Comparison of ENCODE assay signal across 8 cellular contexts in the genomic region with DNA sequence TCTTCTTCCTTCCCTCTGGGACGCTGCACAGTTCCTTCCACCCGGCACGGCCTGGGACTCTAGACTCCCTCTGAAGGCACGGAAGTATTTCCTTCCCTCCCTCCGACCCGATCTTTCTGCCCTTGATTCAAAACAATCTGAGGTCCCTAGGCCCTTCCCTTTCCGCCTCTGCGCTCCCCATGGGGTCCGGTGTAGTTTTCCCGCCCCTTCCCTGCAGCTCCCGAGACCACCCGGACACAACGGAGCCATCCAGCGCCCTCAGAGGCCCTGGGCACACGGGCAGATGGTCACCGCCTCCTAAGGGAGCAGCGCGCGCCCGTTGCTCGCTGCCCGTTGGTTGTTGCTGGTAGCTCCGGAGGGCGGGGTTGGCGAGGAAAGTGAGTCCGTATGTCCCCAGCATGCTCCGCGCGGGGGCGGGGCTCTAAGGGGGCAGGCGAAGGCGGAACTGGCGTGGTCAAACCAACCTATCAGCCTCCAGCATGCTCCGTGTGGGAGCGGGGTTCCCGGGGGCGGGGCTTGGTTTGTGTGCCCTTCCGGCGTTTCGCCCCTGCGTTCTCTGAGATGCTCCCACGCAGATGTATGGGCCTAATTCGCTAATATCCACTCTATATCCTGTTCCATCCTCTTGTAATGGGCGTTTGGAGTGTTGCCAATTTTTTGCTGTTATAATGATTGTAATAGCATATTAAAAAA. TPM values are rescaled to one million over a fixed set of nuclear protein-coding genes. Genes with fewer than 3 reads are reported as not detected.
DNase-seq lines count a peak whose midpoint lies in the region; ATAC-seq and TF ChIP-seq lines count a peak whose summit lies in the region.

No MANE protein-coding gene starts in this region.

- peak overlapping the region; percentile 68 for H3K4me3 ChIP-seq in SK-N-SH (ENCODE audit: low read depth in 2 of 2, low read length in 1 of 2)

- no peaks in the 10 kb centered on the region for H4K20me1 ChIP-seq in SK-N-SH (ENCODE audit: insufficient read depth)

- H3K4me1 ChIP-seq in SK-N-SH (ENCODE audit: control insufficient read depth in 1 of 2, insufficient read depth in 2 of 2, low read depth in 1 of 2, low read length in 1 of 2) = peaks cover 0 to 6% of the 10 kb centered on the region in 2 experiments; a peak in 2 of 4 replicates

- H3K9me3 ChIP-seq in SK-N-SH = no peaks in the 10 kb centered on the region

- no peaks in the 10 kb centered on the region for H3K79me2 ChIP-seq in SK-N-SH (ENCODE audit: insufficient read depth)

- peak overlapping the region; percentile 84 for H3K4me2 ChIP-seq in SK-N-SH

- H3K36me3 Mint-ChIP-seq in activated naive CD8-positive, alpha-beta T cell = peaks cover 3% of the 10 kb centered on the region

- H3K27ac Mint-ChIP-seq in activated naive CD8-positive, alpha-beta T cell = peak overlapping the region; percentile 98

- WGBS in SK-N-SH (ENCODE audit: low lambda C conversion rate) = 8% methylated on average over 18 of the region's 44 CpGs

- no peaks in the 10 kb centered on the region for H3K9me3 Mint-ChIP-seq in activated naive CD8-positive, alpha-beta T cell (ENCODE audit: low read depth)

- no peaks in the 10 kb centered on the region for H3K36me3 ChIP-seq in SK-N-SH (replicated peaks in 1 of 2; ENCODE audit: control insufficient read depth in 1 of 2, insufficient read depth in 2 of 2, low read length in 1 of 2)

- no peak for TF ChIP-seq RAD21 in SK-N-SH (IDR thresholded peaks at IDR 0.05; ENCODE audit: low read length)

- CTCF ChIA-PET in GM10248 (lab: Yijun Ruan, JAX) (interaction anchor here (1.0 to 4.5 kb wide), 4 partner anchors 12 to 64 kb away, joined by 4 to 19 read pairs (median 10); a partner anchor contains a TSS), SK-N-SH (lab: Yijun Ruan, JAX) (interaction anchor here (0.6 to 2.0 kb wide), 6 partner anchors 11 to 75 kb away, joined by 3 to 8 read pairs (median 5); a partner anchor contains a TSS)

- H3K9me2 ChIP-seq in SK-N-SH = no peaks in the 10 kb centered on the region

- H3K9ac ChIP-seq in SK-N-SH = peak overlapping the region; percentile 79

- peaks cover 14% of the 10 kb centered on the region for H3F3A ChIP-seq in SK-N-SH (replicated peaks; ENCODE audit: insufficient read depth)

- H3K27me3 ChIP-seq in SK-N-SH (ENCODE audit: insufficient read depth) = no peaks in the 10 kb centered on the region

- no peak for TF ChIP-seq CTCF in GM10248 (IDR thresholded peaks at IDR 0.05; ENCODE audit: control extremely low read depth, extremely low read depth, low read depth, missing control alignments)
- TF ChIP-seq CTCF in SK-N-SH (IDR thresholded peaks at IDR 0.05) = no peak

- POLR2A ChIA-PET in GM10248 (lab: Yijun Ruan, JAX) (interaction anchor here (0.6 to 2.1 kb wide), 3 partner anchors 10 to 165 kb away, joined by 3 to 13 read pairs (median 3); a partner anchor contains a TSS), SK-N-SH (lab: Yijun Ruan, JAX) (interaction anchor here (1.0 to 2.6 kb wide), 5 partner anchors 11 to 56 kb away, joined by 3 to 15 read pairs (median 7); a partner anchor contains a TSS)

- no peak for TF ChIP-seq EP300 in SK-N-SH (IDR thresholded peaks at IDR 0.05; ENCODE audit: borderline replicate concordance in 1 of 2, low read depth in 1 of 2, low read length in 1 of 2)

- peaks cover 23% of the 10 kb centered on the region for H3K4me1 Mint-ChIP-seq in activated naive CD8-positive, alpha-beta T cell (ENCODE audit: low read depth)

- H3K4me3 Mint-ChIP-seq in activated naive CD8-positive, alpha-beta T cell = peak overlapping the region; percentile 94

- H3K27ac ChIP-seq in SK-N-SH (ENCODE audit: low read depth in 2 of 2, low read length in 1 of 2) = peak overlapping the region; percentile 77 to 97
- H3K27ac ChIP-seq in temporal lobe (ENCODE audit: low read depth, low read length) = peak overlapping the region; percentile 89

- H2AFZ ChIP-seq in SK-N-SH (ENCODE audit: low read depth) = peak overlapping the region; percentile 84

- ATAC-seq in HG02610 (IDR thresholded peaks at IDR 0.05; ENCODE audit: unreplicated experiment) = peak; percentile 91

- DNase-seq in GM10248 (ENCODE audit: extremely low spot score) (peak; percentile 99), NCI-H1092 (lab: John Stamatoyannopoulos, UW) (peak; percentile 99), SK-N-SH (peak; percentile 98), glomerular visceral epithelial cell (ENCODE audit: extremely low spot score) (peak; percentile 99), occipital lobe (lab: John Stamatoyannopoulos, UW) (peak; percentile 98)

- H3K27me3 Mint-ChIP-seq in activated naive CD8-positive, alpha-beta T cell = no peaks in the 10 kb centered on the region

TF ChIP-seq in SK-N-SH, 30 proteins besides CTCF, POLR2A, EP300 and RAD21 (continues in another document):
- TF ChIP-seq NFIC (IDR thresholded peaks at IDR 0.05; ENCODE audit: borderline replicate concordance) (peak; percentile 42; the same call in 1 of the 2 replicates), RCOR1 (IDR thresholded peaks at IDR 0.05; ENCODE audit: low read length) (no peak), NRF1 (IDR thresholded peaks at IDR 0.05; ENCODE audit: low read depth, low read length) (0 out of 2 replicates have a peak, but pooled peaks have one; percentile 16), RXRA (IDR thresholded peaks at IDR 0.05; ENCODE audit: borderline replicate concordance, low read depth) (no peak), JUND (IDR thresholded peaks at IDR 0.05) (no peak), YY1 (IDR thresholded peaks at IDR 0.05; ENCODE audit: low read depth) (peak; percentile 65; the same call in 1 of the 2 replicates), GABPA (IDR thresholded peaks at IDR 0.05; ENCODE audit: low read depth) (peak; percentile 63; the same call in 1 of the 2 replicates), FOXM1 (IDR thresholded peaks at IDR 0.05; ENCODE audit: low read depth) (no peak), GATA2 (CRISPR knock-in tag; IDR thresholded peaks at IDR 0.05) (no peak), POLR2AphosphoS5 (IDR thresholded peaks at IDR 0.05; ENCODE audit: low read depth, low read length) (peak; percentile 97), TAF1 (IDR thresholded peaks at IDR 0.05; ENCODE audit: borderline replicate concordance, low read depth, low read length) (peak; percentile 73), TCF12 (IDR thresholded peaks at IDR 0.05) (no peak; the same call in 1 of the 2 replicates), ELF1 (IDR thresholded peaks at IDR 0.05) (peak; percentile 75), FOXJ3 (CRISPR knock-in tag; IDR thresholded peaks at IDR 0.05) (peak; percentile 75)
- TF ChIP-seq, protein P1, sequence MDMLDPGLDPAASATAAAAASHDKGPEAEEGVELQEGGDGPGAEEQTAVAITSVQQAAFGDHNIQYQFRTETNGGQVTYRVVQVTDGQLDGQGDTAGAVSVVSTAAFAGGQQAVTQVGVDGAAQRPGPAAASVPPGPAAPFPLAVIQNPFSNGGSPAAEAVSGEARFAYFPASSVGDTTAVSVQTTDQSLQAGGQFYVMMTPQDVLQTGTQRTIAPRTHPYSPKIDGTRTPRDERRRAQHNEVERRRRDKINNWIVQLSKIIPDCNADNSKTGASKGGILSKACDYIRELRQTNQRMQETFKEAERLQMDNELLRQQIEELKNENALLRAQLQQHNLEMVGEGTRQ (IDR thresholded peaks at IDR 0.05; ENCODE audit: borderline replicate concordance, low read depth, low read length) = no peak
- TF ChIP-seq, protein P2, sequence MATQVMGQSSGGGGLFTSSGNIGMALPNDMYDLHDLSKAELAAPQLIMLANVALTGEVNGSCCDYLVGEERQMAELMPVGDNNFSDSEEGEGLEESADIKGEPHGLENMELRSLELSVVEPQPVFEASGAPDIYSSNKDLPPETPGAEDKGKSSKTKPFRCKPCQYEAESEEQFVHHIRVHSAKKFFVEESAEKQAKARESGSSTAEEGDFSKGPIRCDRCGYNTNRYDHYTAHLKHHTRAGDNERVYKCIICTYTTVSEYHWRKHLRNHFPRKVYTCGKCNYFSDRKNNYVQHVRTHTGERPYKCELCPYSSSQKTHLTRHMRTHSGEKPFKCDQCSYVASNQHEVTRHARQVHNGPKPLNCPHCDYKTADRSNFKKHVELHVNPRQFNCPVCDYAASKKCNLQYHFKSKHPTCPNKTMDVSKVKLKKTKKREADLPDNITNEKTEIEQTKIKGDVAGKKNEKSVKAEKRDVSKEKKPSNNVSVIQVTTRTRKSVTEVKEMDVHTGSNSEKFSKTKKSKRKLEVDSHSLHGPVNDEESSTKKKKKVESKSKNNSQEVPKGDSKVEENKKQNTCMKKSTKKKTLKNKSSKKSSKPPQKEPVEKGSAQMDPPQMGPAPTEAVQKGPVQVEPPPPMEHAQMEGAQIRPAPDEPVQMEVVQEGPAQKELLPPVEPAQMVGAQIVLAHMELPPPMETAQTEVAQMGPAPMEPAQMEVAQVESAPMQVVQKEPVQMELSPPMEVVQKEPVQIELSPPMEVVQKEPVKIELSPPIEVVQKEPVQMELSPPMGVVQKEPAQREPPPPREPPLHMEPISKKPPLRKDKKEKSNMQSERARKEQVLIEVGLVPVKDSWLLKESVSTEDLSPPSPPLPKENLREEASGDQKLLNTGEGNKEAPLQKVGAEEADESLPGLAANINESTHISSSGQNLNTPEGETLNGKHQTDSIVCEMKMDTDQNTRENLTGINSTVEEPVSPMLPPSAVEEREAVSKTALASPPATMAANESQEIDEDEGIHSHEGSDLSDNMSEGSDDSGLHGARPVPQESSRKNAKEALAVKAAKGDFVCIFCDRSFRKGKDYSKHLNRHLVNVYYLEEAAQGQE (IDR thresholded peaks at IDR 0.05; ENCODE audit: low read depth, low read length) = no peak
- TF ChIP-seq, protein P3, sequence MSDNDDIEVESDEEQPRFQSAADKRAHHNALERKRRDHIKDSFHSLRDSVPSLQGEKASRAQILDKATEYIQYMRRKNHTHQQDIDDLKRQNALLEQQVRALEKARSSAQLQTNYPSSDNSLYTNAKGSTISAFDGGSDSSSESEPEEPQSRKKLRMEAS (IDR thresholded peaks at IDR 0.05; ENCODE audit: low read depth) = peak; percentile 89

RNA-seq across cellular contexts. Expression of a gene that starts 19.6 kb away (rescaled TPM):
- polyA plus RNA-seq in SK-N-SH (2012; rRNA removed) = 496 and 565 TPM in 2 replicates
- polyA plus RNA-seq in SK-N-SH (2012; cell fraction: cytosol; rRNA removed) = 295 and 435 TPM in 2 replicates
- polyA plus RNA-seq in SK-N-SH (2012; cell fraction: nucleus; rRNA removed) = 201 and 326 TPM in 2 replicates
- total RNA-seq in occipital lobe (85.2 TPM), temporal lobe (77.7 TPM)

RNA-seq across cellular contexts. Expression of a gene that starts 47.2 kb away (rescaled TPM):
- polyA plus RNA-seq in SK-N-SH (2012; rRNA removed) = 32.2 and 32.8 TPM in 2 replicates
- 15.7 and 22.7 TPM in 2 replicates for polyA plus RNA-seq in SK-N-SH (2012; cell fraction: cytosol; rRNA removed)
- polyA plus RNA-seq in SK-N-SH (2012; cell fraction: nucleus; rRNA removed) = 61.2 and 64.8 TPM in 2 replicates
- total RNA-seq in occipital lobe (4.1 TPM), temporal lobe (0.74 TPM)

RNA-seq across cellular contexts. Expression of a gene that starts 52.9 kb away (rescaled TPM):
- polyA plus RNA-seq in SK-N-SH (2012; rRNA removed) = 1.6 and 2.0 TPM in 2 replicates
- 1.2 and 1.6 TPM in 2 replicates for polyA plus RNA-seq in SK-N-SH (2012; cell fraction: cytosol; rRNA removed)
- 3.4 and 4.5 TPM in 2 replicates for polyA plus RNA-seq in SK-N-SH (2012; cell fraction: nucleus; rRNA removed)
- total RNA-seq in occipital lobe (3.1 TPM), temporal lobe (not detected)

RNA-seq across cellular contexts. Expression of a gene that starts 56.1 kb away (rescaled TPM):
- 21.8 and 27.1 TPM in 2 replicates for polyA plus RNA-seq in SK-N-SH (2012; rRNA removed)
- polyA plus RNA-seq in SK-N-SH (2012; cell fraction: cytosol; rRNA removed) = 9.3 and 12.5 TPM in 2 replicates
- 68.9 and 85.4 TPM in 2 replicates for polyA plus RNA-seq in SK-N-SH (2012; cell fraction: nucleus; rRNA removed)
- total RNA-seq in occipital lobe (8.4 TPM), temporal lobe (7.6 TPM)

Comparison
In these comparisons a context has a peak if more than half of its experiments do, and no peak if none do; other contexts are left out.
1. Peak in every context shown above with its lines: DNase-seq, ATAC-seq, H3K4me3 ChIP-seq and H3K27ac ChIP-seq.